Comparison of ENCODE assay signal across 1 cellular context in the genomic region with DNA sequence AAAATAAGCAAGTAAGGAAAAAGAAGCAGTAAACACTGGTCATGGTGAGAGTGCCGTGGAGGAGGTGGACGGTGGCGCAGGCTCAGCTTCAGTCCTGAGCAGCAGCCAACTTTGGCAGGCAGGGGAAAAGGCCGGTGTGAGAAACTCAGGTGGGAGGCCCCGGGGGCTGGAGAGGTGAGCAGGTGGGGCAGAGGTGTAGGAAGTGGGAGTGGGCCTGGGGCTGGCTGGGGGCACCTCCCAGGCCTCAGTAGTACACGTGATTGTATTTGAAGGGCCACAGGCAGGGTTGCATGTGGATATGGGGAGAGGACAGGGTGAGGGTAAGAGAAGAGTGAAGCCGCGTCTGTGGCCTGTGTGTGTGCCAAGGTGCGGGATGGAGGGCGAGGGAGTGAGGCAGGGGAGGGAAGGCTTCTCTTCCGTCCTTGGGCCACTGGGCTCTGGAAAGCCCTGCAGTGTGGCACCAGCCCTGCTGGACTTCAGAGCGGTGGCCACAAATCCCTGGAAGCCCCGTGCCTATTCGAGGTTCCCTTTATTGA.
TF ChIP-seq lines count a peak whose summit lies in the region.

No MANE protein-coding gene starts in this region.

TF ChIP-seq in HepG2, 621 proteins besides CTCF, POLR2A, EP300 and RAD21:
- no peak for TF ChIP-seq ARNT2 (CRISPR knock-in tag; IDR thresholded peaks at IDR 0.05; ENCODE audit: low read depth)
- no peak for TF ChIP-seq PHB2 (IDR thresholded peaks at IDR 0.05; ENCODE audit: partially characterized antibody)
- no peak for TF ChIP-seq MATR3 (CRISPR knock-in tag; IDR thresholded peaks at IDR 0.05)
- no peak for TF ChIP-seq PAWR (CRISPR knock-in tag; IDR thresholded peaks at IDR 0.05; ENCODE audit: borderline replicate concordance)
- TF ChIP-seq MED1 (CRISPR knock-in tag; IDR thresholded peaks at IDR 0.05) = no peak
